8 cellular contexts compared by ENCODE assay signal in the genomic region with DNA sequence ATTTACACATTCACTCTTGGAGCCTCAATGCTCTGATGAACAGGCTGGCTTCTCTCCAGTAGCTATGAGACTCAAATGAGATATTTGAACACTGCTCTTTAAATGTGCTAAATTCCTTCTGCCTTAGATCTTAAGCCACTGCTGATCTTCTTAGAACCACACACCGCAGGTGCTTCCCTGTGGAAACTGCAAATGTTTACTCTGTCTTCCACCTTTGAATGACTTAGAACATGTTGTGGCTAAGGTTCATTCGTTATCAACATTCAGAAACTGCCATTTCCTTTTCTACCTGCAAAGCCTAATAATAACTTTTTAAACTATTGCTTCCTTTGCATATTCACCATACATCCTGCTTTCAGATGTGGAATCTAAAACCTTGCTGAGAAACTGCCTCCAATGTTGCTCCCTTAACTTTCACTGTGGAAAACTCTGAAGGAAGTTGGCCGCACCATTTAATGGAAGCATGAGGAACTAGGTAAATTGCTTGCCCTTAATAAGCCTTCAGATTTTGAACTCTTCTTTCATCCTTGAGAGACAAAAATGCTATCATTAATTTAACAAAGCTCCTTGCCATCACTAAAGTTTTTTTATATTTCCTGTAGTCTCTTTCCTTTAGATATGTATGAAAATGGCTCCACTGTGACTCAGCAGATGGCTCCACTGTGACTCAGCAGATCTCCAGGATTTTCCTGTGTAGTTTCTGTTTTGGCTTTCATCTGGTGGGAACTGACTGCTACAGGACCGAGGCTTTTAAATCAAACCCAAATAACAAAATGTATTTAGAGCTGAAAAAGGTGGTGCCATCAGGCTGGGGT.
DNase-seq lines count a peak whose midpoint lies in the region; ATAC-seq and TF ChIP-seq lines count a peak whose summit lies in the region.
"Had no signal": no experiment of that assay in that cellular context is flagged by ENCODE, and none has a peak within 500 bp of the region (broad histone marks: within the 10 kb centered on the region; RNA-seq: fewer than 3 reads in every experiment).

No MANE protein-coding gene starts in this region.

- no peak for ATAC-seq in HG03280 (IDR thresholded peaks at IDR 0.05; ENCODE audit: unreplicated experiment)
- no peak for ATAC-seq in GM18861 (IDR thresholded peaks at IDR 0.05; ENCODE audit: unreplicated experiment)

- no peak overlapping the region for H3K27ac ChIP-seq in suprapubic skin

- TF ChIP-seq POLR2A in suprapubic skin (IDR thresholded peaks at IDR 0.05) = no peak

- 70% methylated on average over 4 of the region's 4 CpGs for WGBS in suprapubic skin

- TF ChIP-seq EP300 in suprapubic skin (IDR thresholded peaks at IDR 0.05) = no peak

- no peaks in the 10 kb centered on the region for H3K9me3 ChIP-seq in suprapubic skin

- no peak for TF ChIP-seq CTCF in suprapubic skin (IDR thresholded peaks at IDR 0.05)

- H3K4me1 ChIP-seq in suprapubic skin = no peaks in the 10 kb centered on the region

- no peaks in the 10 kb centered on the region for H3K27me3 ChIP-seq in suprapubic skin

- DNase-seq in ELR (ENCODE audit: low read depth) = peak; percentile 96
- peak; percentile 95 for DNase-seq in M059J (ENCODE audit: low read depth)
- DNase-seq in amniotic stem cell (lab: John Stamatoyannopoulos, UW) = peak; percentile 76
- peak; percentile 76 for DNase-seq in myocyte (ENCODE audit: low read depth)
- DNase-seq in suprapubic skin (ENCODE audit: low spot score in 2 of 2) = no peak
- DNase-seq: activated CD4-positive, CD25-positive, alpha-beta regulatory T cell had no signal

- H3K4me3 ChIP-seq in suprapubic skin = no peak overlapping the region

- no peaks in the 10 kb centered on the region for H3K36me3 ChIP-seq in suprapubic skin

Comparison
In these comparisons a context has a peak if more than half of its experiments do, and no peak if none do; other contexts are left out.
1. DNase-seq: peak in ELR (single experiment), M059J (single experiment), amniotic stem cell (single experiment) and myocyte (single experiment); none in suprapubic skin (0 of 2).